19 cellular contexts compared by ENCODE assay signal in the genomic region with DNA sequence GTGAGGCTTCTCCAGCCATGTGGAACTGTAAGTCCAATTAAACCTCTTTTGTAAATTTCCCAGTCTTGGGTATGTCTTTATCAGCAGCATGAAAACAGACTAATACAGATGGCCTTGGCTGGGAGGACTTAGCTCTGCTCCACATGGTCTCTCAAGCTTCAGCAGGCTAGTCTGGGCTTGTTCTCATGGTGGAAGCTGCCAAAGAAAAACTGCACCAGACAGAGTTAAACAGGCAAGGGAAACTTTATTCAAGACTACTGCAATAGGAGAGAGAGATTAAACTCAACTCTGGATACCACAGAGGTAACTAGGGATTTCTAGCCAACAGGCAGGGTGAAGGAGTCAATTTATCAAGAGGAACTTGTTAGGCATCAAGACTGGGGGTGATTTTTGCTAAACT.
"Had no signal": no experiment of that assay in that cellular context is flagged by ENCODE, and none has a peak within 500 bp of the region (broad histone marks: within the 10 kb centered on the region; RNA-seq: fewer than 3 reads in every experiment).

No MANE protein-coding gene starts in this region.

- H3K4me3 ChIP-seq: adrenal gland, esophagus squamous epithelium, right atrium auricular region, transverse colon had no signal

- H3K27me3 ChIP-seq: adrenal gland, esophagus squamous epithelium, right atrium auricular region, transverse colon had no signal

- H3K4me1 ChIP-seq: adrenal gland had no signal

- H3K4me1 Mint-ChIP-seq: activated naive CD4-positive, alpha-beta T cell treated with anti-CD3 and anti-CD28 coated beads, Interleukin-2, amount 50 U/mL, for 24 hours had no signal

- DNase-seq: activated B cell treated with CpG ODN at 0.5 μM for 24 hours; activated CD4-positive, alpha-beta T cell treated with anti-CD3 and anti-CD28 coated beads for 48 hours; activated T-cell treated with anti-CD3 and anti-CD28 coated beads, Interleukin-2, amount 50 U/mL, for 1 hour; adrenal gland; caudate nucleus; esophagus squamous epithelium; foreskin melanocyte; kidney glomerular epithelial cell; mesendoderm; nephron progenitor cell; occipital lobe; stimulated activated CD4-positive, alpha-beta T cell treated with anti-CD3 and anti-CD28 coated beads, Interleukin-2, amount 100 ng/mL, for 48 hours; stimulated activated naive CD4-positive, alpha-beta T cell; transverse colon had no signal

- H3K27ac Mint-ChIP-seq: activated B cell treated with CpG ODN at 0.5 μM for 24 hours; activated naive CD4-positive, alpha-beta T cell treated with anti-CD3 and anti-CD28 coated beads, Interleukin-2, amount 50 U/mL, for 24 hours; nephron progenitor cell; progenitor cell of endocrine pancreas had no signal

- H3K27me3 Mint-ChIP-seq: activated B cell treated with CpG ODN at 0.5 μM for 24 hours; activated naive CD4-positive, alpha-beta T cell treated with anti-CD3 and anti-CD28 coated beads, Interleukin-2, amount 50 U/mL, for 24 hours had no signal

- H3K4me3 Mint-ChIP-seq: activated B cell treated with CpG ODN at 0.5 μM for 24 hours; activated naive CD4-positive, alpha-beta T cell treated with anti-CD3 and anti-CD28 coated beads, Interleukin-2, amount 50 U/mL, for 24 hours; nephron progenitor cell had no signal

- FAIRE-seq: colon, TTC549 had no signal

- H3K27ac ChIP-seq: adrenal gland, esophagus squamous epithelium, right atrium auricular region, transverse colon had no signal

- H3K9me3 Mint-ChIP-seq: activated naive CD4-positive, alpha-beta T cell treated with anti-CD3 and anti-CD28 coated beads, Interleukin-2, amount 50 U/mL, for 24 hours had no signal

- H3K36me3 ChIP-seq: adrenal gland, esophagus squamous epithelium, right atrium auricular region, transverse colon had no signal

- H3K9me3 ChIP-seq: adrenal gland, transverse colon had no signal
